Comparison of ENCODE assay signal across 8 cellular contexts in genomic region chr13:110524484-110525254, GRCh38. TPM values are rescaled to one million over a fixed set of nuclear protein-coding genes. Genes with fewer than 3 reads are reported as not detected.
DNase-seq lines count a peak whose midpoint lies in the region; ATAC-seq, FAIRE-seq and TF ChIP-seq lines count a peak whose summit lies in the region.

No MANE protein-coding gene starts in this region.

- H3K4me3 ChIP-seq in Caco-2 (ENCODE audit: low read depth, low read length) (no peak overlapping the region), breast epithelium (peak overlapping the region in 1 of 3 donors; percentile 49), prostate gland (no peak overlapping the region)

- H3K4me1 Mint-ChIP-seq in Caco-2 (ENCODE audit: low read depth, unreplicated experiment): peaks cover 42% of the 10 kb centered on the region
- H3K4me1 Mint-ChIP-seq in naive thymus-derived CD8-positive, alpha-beta T cell: peaks cover 14 to 52% (median 31%) of the 10 kb centered on the region in 4 donors

- H3K36me3 ChIP-seq in Caco-2 (ENCODE audit: control insufficient read depth, insufficient read depth, low read length) (peaks cover 5% of the 10 kb centered on the region), breast epithelium (no peaks in the 10 kb centered on the region), prostate gland (no peaks in the 10 kb centered on the region)

- POLR2A ChIA-PET in Caco-2 (lab: Charles Lee): no interaction called here
- POLR2A ChIA-PET in naive thymus-derived CD8-positive, alpha-beta T cell (lab: Charles Lee): interaction anchor here (0.6 kb wide), 1 partner anchor 191 kb away, joined by 3 read pairs; no protein-coding TSS in a partner anchor

- no peak for DNase-seq in Caco-2
- peak; percentile 51 for DNase-seq in NCI-H1105 treated with DMSO at 0.1 percent for 48 hours (lab: John Stamatoyannopoulos, UW)
- peak in 1 of 2 donors; percentile 59 for DNase-seq in breast epithelium (ENCODE audit: low spot score in 2 of 2)
- peak in 4 of 10 donors; percentile 7 to 66 (median 21) for DNase-seq in naive thymus-derived CD8-positive, alpha-beta T cell
- no peak for DNase-seq in prostate gland (ENCODE audit: low spot score)
- DNase-seq in cortex of kidney (lab: John Stamatoyannopoulos, UW): no peak
- DNase-seq in frontal cortex (ENCODE audit: low spot score in 2 of 2): no peak

- no peaks in the 10 kb centered on the region for H3K27me3 ChIP-seq in Caco-2 (replicated peaks; ENCODE audit: control insufficient read depth, insufficient read depth, low read length)
- no peaks in the 10 kb centered on the region for H3K27me3 ChIP-seq in breast epithelium
- no peaks in the 10 kb centered on the region for H3K27me3 ChIP-seq in prostate gland (replicated peaks; ENCODE audit: insufficient read depth)

- no TSS peak for BruUV-seq in Caco-2 (replicated peaks; lab: Mats Ljungman, UMichigan)

- peak overlapping the region; percentile 59 for H3K27ac Mint-ChIP-seq in Caco-2 (ENCODE audit: unreplicated experiment)
- peak overlapping the region in 6 of 10 donors; percentile 40 to 82 (median 70) for H3K27ac Mint-ChIP-seq in naive thymus-derived CD8-positive, alpha-beta T cell

- peaks cover 38% of the 10 kb centered on the region for H3K36me3 Mint-ChIP-seq in Caco-2 (ENCODE audit: insufficient read depth, unreplicated experiment)
- H3K36me3 Mint-ChIP-seq in naive thymus-derived CD8-positive, alpha-beta T cell: peaks cover 0 to 2% (median 0%) of the 10 kb centered on the region in 3 donors

- H3K4me1 ChIP-seq in Caco-2: peaks cover 39% of the 10 kb centered on the region
- H3K4me1 ChIP-seq in breast epithelium: peaks cover 4 to 12% of the 10 kb centered on the region in 2 donors
- no peaks in the 10 kb centered on the region for H3K4me1 ChIP-seq in prostate gland (replicated peaks)

- no peak overlapping the region for H3K4me3 Mint-ChIP-seq in Caco-2 (ENCODE audit: unreplicated experiment)
- peak overlapping the region in 9 of 10 donors; percentile 33 to 80 (median 63) for H3K4me3 Mint-ChIP-seq in naive thymus-derived CD8-positive, alpha-beta T cell

- intact Hi-C loops in Caco-2 (cut with micrococcal nuclease; ENCODE audit: unreplicated experiment): loop anchor here (5.0 kb wide), 1 partner anchor 38 kb away; the partner anchor contains the start of gene RAB20
- intact Hi-C loops in breast epithelium (cut with DNase I; ENCODE audit: low total_unique reads): no loop called here
- intact Hi-C loops in prostate gland (cut with DNase I): loop anchor here (5.0 kb wide), 1 partner anchor 33 kb away; no protein-coding TSS in a partner anchor

- WGBS in prostate gland: 40% methylated on average over 20 of the region's 20 CpGs

- CTCF ChIA-PET in Caco-2 (lab: Charles Lee): interaction anchor here (2.0 kb wide), 1 partner anchor 69 kb away, joined by 8 read pairs; no protein-coding TSS in a partner anchor

- H3K27ac ChIP-seq in breast epithelium: peak overlapping the region; percentile 61 to 82
- peak overlapping the region in 1 of 2 donors; percentile 51 for H3K27ac ChIP-seq in prostate gland

- TF ChIP-seq CTCF in Caco-2 (IDR thresholded peaks at IDR 0.05; ENCODE audit: insufficient read depth in 1 of 2, low read depth in 1 of 2, low read length in 1 of 2, severe bottlenecking in 1 of 2, unreplicated experiment in 1 of 2) (no peak), breast epithelium (IDR thresholded peaks at IDR 0.05) (no peak), prostate gland (IDR thresholded peaks at IDR 0.05) (no peak)

- no peaks in the 10 kb centered on the region for H3K9me3 Mint-ChIP-seq in Caco-2 (ENCODE audit: unreplicated experiment)
- H3K9me3 Mint-ChIP-seq in naive thymus-derived CD8-positive, alpha-beta T cell: peaks cover 0 to 3% (median 0%) of the 10 kb centered on the region in 9 donors

- peak; percentile 51 to 68 for ATAC-seq in naive thymus-derived CD8-positive, alpha-beta T cell
- no peak for ATAC-seq in HG02759 (IDR thresholded peaks at IDR 0.05; ENCODE audit: unreplicated experiment)

- no peaks in the 10 kb centered on the region for H3K27me3 Mint-ChIP-seq in Caco-2 (ENCODE audit: insufficient read depth, unreplicated experiment)
- peaks cover 0 to 2% (median 0%) of the 10 kb centered on the region in 5 donors for H3K27me3 Mint-ChIP-seq in naive thymus-derived CD8-positive, alpha-beta T cell

- TF ChIP-seq POLR2A in breast epithelium (IDR thresholded peaks at IDR 0.05) (no peak), prostate gland (IDR thresholded peaks at IDR 0.05) (no peak)

- no peaks in the 10 kb centered on the region for H3K9me3 ChIP-seq in Caco-2
- H3K9me3 ChIP-seq in breast epithelium: no peaks in the 10 kb centered on the region
- no peaks in the 10 kb centered on the region for H3K9me3 ChIP-seq in prostate gland

- FAIRE-seq in frontal cortex (lab: Jason Lieb, UNC): no peak

RNA-seq across cellular contexts. Expression of gene RAB20, which starts 36.9 kb away (rescaled TPM):
- total RNA-seq in Caco-2 (2022): 37.9 and 40.1 TPM in 2 replicates
- total RNA-seq in breast epithelium: 10 to 100 TPM; 25.8 to 33.4 (median 30.0) TPM
- total RNA-seq in naive thymus-derived CD8-positive, alpha-beta T cell: 1 to 10 TPM; 2.2 to 2.9 TPM
- 1 to 10 TPM; 2.4 to 4.5 (median 3.3) TPM for polyA plus RNA-seq in naive thymus-derived CD8-positive, alpha-beta T cell
- 10 to 100 TPM; 24.0 to 42.1 TPM for total RNA-seq in prostate gland
- 2.0 TPM for total RNA-seq in frontal cortex
